In genomic region chr10:102502029-102502336, GRCh38 we compare ENCODE assay signal across 8 cellular contexts. TPM values are rescaled to one million over a fixed set of nuclear protein-coding genes. Genes with fewer than 3 reads are reported as not detected.
DNase-seq lines count a peak whose midpoint lies in the region; ATAC-seq and TF ChIP-seq lines count a peak whose summit lies in the region.

No MANE protein-coding gene starts in this region.

- peak overlapping the region; percentile 97 to 99 for H3K4me3 ChIP-seq in CD4-positive, alpha-beta memory T cell (ENCODE audit: low read length in 2 of 2)
- H3K4me3 ChIP-seq in HL-60 (replicated peaks; ENCODE audit: insufficient read depth, low read length), result peak overlapping the region; percentile 83
- H3K4me3 ChIP-seq in lower lobe of right lung, result peak overlapping the region; percentile 96

- ATAC-seq in GM19467 (IDR thresholded peaks at IDR 0.05; ENCODE audit: unreplicated experiment) (peak; percentile 69), lower lobe of right lung (peak; percentile 90 to 92)

- H3K4me3 Mint-ChIP-seq in CD4-positive, alpha-beta memory T cell, result no peak overlapping the region
- H3K4me3 Mint-ChIP-seq in activated CD4-positive, alpha-beta memory T cell treated with anti-CD3 and anti-CD28 coated beads, Interleukin-2, amount 10 ng/mL, durations not matched to agents 7 days and 5 days, result no peak overlapping the region

- POLR2A ChIA-PET in CD4-positive, alpha-beta memory T cell (lab: Charles Lee; ENCODE audit: partially characterized antibody), result interaction anchor here (0.6 to 5.7 kb wide), 20 partner anchors 12 to 684 kb away, joined by 3 to 54 read pairs (median 6); partner anchors contain the start of genes ARMH3, C10orf95, CUEDC2 and FBXL15
- POLR2A ChIA-PET in activated CD4-positive, alpha-beta memory T cell treated with anti-CD3 and anti-CD28 coated beads, Interleukin-2, amount 10 ng/mL, durations not matched to agents 7 days and 5 days (lab: Charles Lee), result interaction anchor here (0.6 to 5.5 kb wide), 7 partner anchors 10 to 242 kb away, joined by 3 to 32 read pairs (median 7); partner anchors contain the start of genes C10orf95, CUEDC2, NFKB2 and TRIM8

- no peaks in the 10 kb centered on the region for H3K9me3 ChIP-seq in CD4-positive, alpha-beta memory T cell (ENCODE audit: control insufficient read depth in 1 of 2, low read length in 2 of 2)
- no peaks in the 10 kb centered on the region for H3K9me3 ChIP-seq in lower lobe of right lung

- no peaks in the 10 kb centered on the region for H3K9me3 Mint-ChIP-seq in CD4-positive, alpha-beta memory T cell
- H3K9me3 Mint-ChIP-seq in activated CD4-positive, alpha-beta memory T cell treated with anti-CD3 and anti-CD28 coated beads, Interleukin-2, amount 10 ng/mL, durations not matched to agents 7 days and 5 days, result no peaks in the 10 kb centered on the region

- TF ChIP-seq CTCF in HL-60 (IDR thresholded peaks at IDR 0.05; ENCODE audit: insufficient read depth, low read length) (no peak), lower lobe of right lung (IDR thresholded peaks at IDR 0.05) (no peak)

- H3K27me3 Mint-ChIP-seq in CD4-positive, alpha-beta memory T cell, result no peaks in the 10 kb centered on the region
- H3K27me3 Mint-ChIP-seq in activated CD4-positive, alpha-beta memory T cell treated with anti-CD3 and anti-CD28 coated beads, Interleukin-2, amount 10 ng/mL, durations not matched to agents 7 days and 5 days, result no peaks in the 10 kb centered on the region

- peaks cover 22 to 51% (median 37%) of the 10 kb centered on the region in 4 donors for H3K4me1 Mint-ChIP-seq in CD4-positive, alpha-beta memory T cell
- H3K4me1 Mint-ChIP-seq in activated CD4-positive, alpha-beta memory T cell treated with anti-CD3 and anti-CD28 coated beads, Interleukin-2, amount 10 ng/mL, durations not matched to agents 7 days and 5 days, result peaks cover 38% of the 10 kb centered on the region

- H3K36me3 Mint-ChIP-seq in CD4-positive, alpha-beta memory T cell, result peaks cover 2 to 21% of the 10 kb centered on the region in 2 donors
- H3K36me3 Mint-ChIP-seq in activated CD4-positive, alpha-beta memory T cell treated with anti-CD3 and anti-CD28 coated beads, Interleukin-2, amount 10 ng/mL, durations not matched to agents 7 days and 5 days (ENCODE audit: low read depth), result peaks cover 33% of the 10 kb centered on the region

- H3K36me3 ChIP-seq in CD4-positive, alpha-beta memory T cell (ENCODE audit: insufficient read depth, low read length), result no peaks in the 10 kb centered on the region
- H3K36me3 ChIP-seq in lower lobe of right lung, result no peaks in the 10 kb centered on the region

- no peak overlapping the region for H3K27ac Mint-ChIP-seq in CD4-positive, alpha-beta memory T cell
- H3K27ac Mint-ChIP-seq in activated CD4-positive, alpha-beta memory T cell treated with anti-CD3 and anti-CD28 coated beads, Interleukin-2, amount 10 ng/mL, durations not matched to agents 7 days and 5 days, result no peak overlapping the region

- H3K27ac ChIP-seq in CD4-positive, alpha-beta memory T cell (ENCODE audit: low read depth, low read length), result peak overlapping the region; percentile 91
- peak overlapping the region; percentile 78 for H3K27ac ChIP-seq in HL-60 (replicated peaks)
- peak overlapping the region; percentile 90 for H3K27ac ChIP-seq in lower lobe of right lung

- H3K4me1 ChIP-seq in CD4-positive, alpha-beta memory T cell (ENCODE audit: insufficient read depth, low read length), result peaks cover 60% of the 10 kb centered on the region
- H3K4me1 ChIP-seq in lower lobe of right lung, result peaks cover 68% of the 10 kb centered on the region

- intact Hi-C loops in CD4-positive, alpha-beta memory T cell (cut with micrococcal nuclease), result loop anchor here (1.0 to 5.0 kb wide), 12 partner anchors 41 to 1415 kb away; partner anchors contain the start of genes ARL3, ARMH3, FBXL15 and NOLC1
- intact Hi-C loops in lower lobe of right lung (cut with DNase I), result loop anchor here (10.0 kb wide), 1 partner anchor 83 kb away; no protein-coding TSS in a partner anchor

- peak; percentile 99 for DNase-seq in CD4-positive, alpha-beta memory T cell
- DNase-seq in HL-60 (ENCODE audit: low read depth in 1 of 2, low spot score in 1 of 2) (peak; percentile 95 to 100), NCI-H82 treated with DMSO at 0.1 percent for 48 hours (lab: John Stamatoyannopoulos, UW; ENCODE audit: unreplicated experiment) (peak; percentile 94), lower lobe of right lung (peak; percentile 99)
- DNase-seq in activated CD4-positive, alpha-beta memory T cell treated with anti-CD3 and anti-CD28 coated beads, Interleukin-2, amount 10 ng/mL, durations not matched to agents 7 days and 5 days, result peak; percentile 99
- DNase-seq in effector CD8-positive, alpha-beta T cell (lab: John Stamatoyannopoulos, UW), result peak; percentile 98
- peak; percentile 94 to 97 (median 97) for DNase-seq in stimulated activated CD4-positive, alpha-beta T cell treated with anti-CD3 and anti-CD28 coated beads, TNF-alpha, amount 100 ng/mL, for 1 hour (ENCODE audit: low read depth in 3 of 3, low spot score in 1 of 3)

- CTCF ChIA-PET in CD4-positive, alpha-beta memory T cell (lab: Charles Lee; ENCODE audit: partially characterized antibody), result interaction anchor here (1.0 to 5.7 kb wide), 9 partner anchors 23 to 212 kb away, joined by 3 to 64 read pairs (median 8); partner anchors contain the start of genes C10orf95, FBXL15 and NFKB2
- CTCF ChIA-PET in activated CD4-positive, alpha-beta memory T cell treated with anti-CD3 and anti-CD28 coated beads, Interleukin-2, amount 10 ng/mL, durations not matched to agents 7 days and 5 days (lab: Charles Lee), result interaction anchor here (0.5 to 8.7 kb wide), 15 partner anchors 10 to 434 kb away, joined by 3 to 120 read pairs (median 5); partner anchors contain the start of genes C10orf95, CUEDC2, FBXL15 and TRIM8

- H3K27me3 ChIP-seq in CD4-positive, alpha-beta memory T cell (ENCODE audit: insufficient read depth, low read length), result no peaks in the 10 kb centered on the region
- H3K27me3 ChIP-seq in HL-60 (ENCODE audit: insufficient read depth, poor library complexity, severe bottlenecking) (no peaks in the 10 kb centered on the region), lower lobe of right lung (ENCODE audit: low read depth) (no peaks in the 10 kb centered on the region)

RNA-seq across cellular contexts. Expression of gene ACTR1A, which starts 0.5 kb away (rescaled TPM):
- total RNA-seq in CD4-positive, alpha-beta memory T cell, result 10 to 100 TPM; 54.9 to 60.0 TPM
- polyA plus RNA-seq in CD4-positive, alpha-beta memory T cell, result 10 to 100 TPM; 69.9 to 72.3 TPM
- 10 to 100 TPM; 74.3 to 78.9 TPM for total RNA-seq in activated CD4-positive, alpha-beta memory T cell treated with anti-CD3 and anti-CD28 coated beads, Interleukin-2, amount 10 ng/mL, durations not matched to agents 7 days and 5 days
- total RNA-seq in lower lobe of right lung, result 88.0 TPM

RNA-seq across cellular contexts. Expression of gene SUFU, which starts 1.8 kb away (rescaled TPM):
- 10 to 100 TPM; 20.5 to 22.0 TPM for total RNA-seq in CD4-positive, alpha-beta memory T cell
- polyA plus RNA-seq in CD4-positive, alpha-beta memory T cell, result 10 to 100 TPM in 1 of 2 donors, 1 to 10 TPM in 1; 2.0 to 12.6 TPM
- 10 to 100 TPM; 18.0 to 19.6 TPM for total RNA-seq in activated CD4-positive, alpha-beta memory T cell treated with anti-CD3 and anti-CD28 coated beads, Interleukin-2, amount 10 ng/mL, durations not matched to agents 7 days and 5 days
- 14.3 TPM for total RNA-seq in lower lobe of right lung

RNA-seq across cellular contexts. Expression of gene C10orf95, which starts 50.6 kb away (rescaled TPM):
- total RNA-seq in CD4-positive, alpha-beta memory T cell, result 1 to 10 TPM in 1 of 2 experiments, under 1 TPM in 1; 0.89 to 1.6 TPM
- polyA plus RNA-seq in CD4-positive, alpha-beta memory T cell, result under 1 TPM; 0.41 to 0.42 TPM
- total RNA-seq in activated CD4-positive, alpha-beta memory T cell treated with anti-CD3 and anti-CD28 coated beads, Interleukin-2, amount 10 ng/mL, durations not matched to agents 7 days and 5 days, result under 1 TPM in 1 of 2 experiments, not detected in 1; 0.33 TPM
- 5.7 TPM for total RNA-seq in lower lobe of right lung

Comparison
In these comparisons a context has a peak if more than half of its experiments do, and no peak if none do; other contexts are left out.
1. Peak in every context shown above with its lines: DNase-seq, ATAC-seq, H3K4me3 ChIP-seq and H3K27ac ChIP-seq.